ENCODE assay signal across 8 cellular contexts in genomic region chr16:48608871-48609452, GRCh38. TPM values are rescaled to one million over a fixed set of nuclear protein-coding genes. Genes with fewer than 3 reads are reported as not detected.
DNase-seq lines count a peak whose midpoint lies in the region; ATAC-seq, FAIRE-seq and TF ChIP-seq lines count a peak whose summit lies in the region.

No MANE protein-coding gene starts in this region.

- H2BK12ac ChIP-seq in H1 (ENCODE audit: low read depth, low read length), result 0 out of 2 replicates have a peak overlapping the region, but pooled peaks have one; percentile 29
- no peak overlapping the region for H2BK12ac ChIP-seq in neuronal stem cell (ENCODE audit: low read length)

- peak overlapping the region in 5 of 7 donors; percentile 84 to 94 (median 92) for H3K27ac Mint-ChIP-seq in CD14-positive monocyte

- CTCF ChIA-PET in H1 (lab: Charles Lee; ENCODE audit: partially characterized antibody), result no interaction called here

- H2BK20ac ChIP-seq in H1 (ENCODE audit: low read length), result no peak overlapping the region

- H3F3A ChIP-seq in Loucy (ENCODE audit: low read depth), result peaks cover 4% of the 10 kb centered on the region

- H4K20me1 ChIP-seq in Loucy (ENCODE audit: insufficient read depth, low read length, poor library complexity, severe bottlenecking), result peaks cover 41% of the 10 kb centered on the region
- peaks cover 4 to 22% of the 10 kb centered on the region in 2 experiments for H4K20me1 ChIP-seq in H1 (replicated peaks in 1 of 2; ENCODE audit: control insufficient read depth in 1 of 2, insufficient read depth in 2 of 2, low read length in 2 of 2)

- H2BK15ac ChIP-seq in H1 (ENCODE audit: low read length) (no peak overlapping the region), neuronal stem cell (ENCODE audit: low read length) (no peak overlapping the region)

- H2BK5ac ChIP-seq in H1 (ENCODE audit: low read depth, low read length) (peak overlapping the region; percentile 79; the same call in 1 of the 2 replicates), neuronal stem cell (ENCODE audit: low read length) (no peak overlapping the region)

- H4K8ac ChIP-seq in H1 (ENCODE audit: extremely low read depth, insufficient read depth, low read length) (peak overlapping the region; percentile 90; the same call in 1 of the 2 replicates), neuronal stem cell (ENCODE audit: low read depth, low read length) (no peak overlapping the region)

- intact Hi-C loops in CD14-positive monocyte (cut with micrococcal nuclease), result loop anchor here in 1 of 2 donors (5.0 kb wide), 1 partner anchor 47 kb away; no protein-coding TSS in a partner anchor

- peaks cover 2% of the 10 kb centered on the region; the same call in 1 of the 2 replicates for H3K23me2 ChIP-seq in H1 (ENCODE audit: low read depth, low read length)

- FAIRE-seq in H1 (lab: Jason Lieb, UNC), result no peak

- H3K36me3 ChIP-seq in Loucy (ENCODE audit: insufficient read depth, low read length) (no peaks in the 10 kb centered on the region), H1 (ENCODE audit: control insufficient read depth in 2 of 4, insufficient read depth in 4 of 4, low read length in 3 of 4) (peaks cover 0 to 2% (median 0%) of the 10 kb centered on the region in 4 experiments; a peak in 1 of 8 replicates), neuronal stem cell (replicated peaks in 1 of 2; ENCODE audit: control insufficient read depth in 2 of 2, insufficient read depth in 2 of 2, low read length in 2 of 2) (peaks cover 0 to 38% of the 10 kb centered on the region in 2 donors)

- peaks cover 0 to 3% (median 0%) of the 10 kb centered on the region in 3 donors for H3K27me3 Mint-ChIP-seq in CD14-positive monocyte (ENCODE audit: low read depth in 3 of 3)

- peak overlapping the region; percentile 85 for H3K4me2 ChIP-seq in Loucy (ENCODE audit: low read depth, low read length, poor library complexity, severe bottlenecking)
- H3K4me2 ChIP-seq in H1 (ENCODE audit: insufficient read depth in 1 of 2, low read depth in 2 of 2, low read length in 2 of 2), result peak overlapping the region; percentile 55 to 93
- peak overlapping the region; percentile 81 for H3K4me2 ChIP-seq in neuronal stem cell (ENCODE audit: insufficient read depth, low read length, poor library complexity, severe bottlenecking)

- H2AK5ac ChIP-seq in H1 (ENCODE audit: low read depth, low read length) (no peak overlapping the region), neuronal stem cell (ENCODE audit: low read depth, low read length) (peak overlapping the region; percentile 38)

- H3K9me2 ChIP-seq in Loucy (replicated peaks; ENCODE audit: low read depth, low read length), result no peaks in the 10 kb centered on the region

- H3K4me1 Mint-ChIP-seq in CD14-positive monocyte, result peaks cover 38% of the 10 kb centered on the region

- H3K79me1 ChIP-seq in H1 (ENCODE audit: low read depth, low read length) (peaks cover 7% of the 10 kb centered on the region; the same call in 1 of the 2 replicates), neuronal stem cell (ENCODE audit: low read depth, low read length) (peaks cover 20% of the 10 kb centered on the region)

- TF ChIP-seq POLR2A in H1 (IDR thresholded peaks at IDR 0.05; ENCODE audit: control extremely low read depth in 1 of 2, low read depth in 2 of 2, low read length in 2 of 2), result no peak

- H3K14ac ChIP-seq in H1 (ENCODE audit: insufficient read length) (no peak overlapping the region), neuronal stem cell (ENCODE audit: low read length) (no peak overlapping the region)

- 55% methylated on average over 24 of the region's 25 CpGs; no CpG with 5 or more reads in 1 of the 2 experiments for WGBS in H1 (ENCODE audit: extremely low coverage in 1 of 2, insufficient coverage in 1 of 2, insufficient read length in 1 of 2, insufficient replicate concordance in 2 of 2, low coverage in 1 of 2, low lambda C conversion rate in 2 of 2, missing lambda C conversion rate in 1 of 2), 2 experiments
- no CpG with 5 or more reads among the region's 25 CpGs for WGBS in neuronal stem cell (ENCODE audit: extremely low coverage in 2 of 2, insufficient read length in 2 of 2, insufficient replicate concordance in 1 of 2), 2 donors

- peak overlapping the region; percentile 5 for H3K56ac ChIP-seq in H1 (replicated peaks; ENCODE audit: insufficient read length, low read depth, low read length)

- peaks cover 69% of the 10 kb centered on the region for H3K4me1 ChIP-seq in Loucy (ENCODE audit: insufficient read depth, low read length, poor library complexity, severe bottlenecking)
- H3K4me1 ChIP-seq in H1 (replicated peaks in 1 of 4; ENCODE audit: control insufficient read depth in 3 of 4, insufficient read depth in 4 of 4, low read length in 3 of 4), result peaks cover 9 to 34% (median 28%) of the 10 kb centered on the region in 4 experiments; a peak in 6 of 7 replicates
- peaks cover 2 to 21% of the 10 kb centered on the region in 2 donors for H3K4me1 ChIP-seq in neuronal stem cell (ENCODE audit: control insufficient read depth in 2 of 2, insufficient read depth in 1 of 2, low read depth in 1 of 2, low read length in 2 of 2)

- H3K4ac ChIP-seq in H1 (replicated peaks; ENCODE audit: insufficient read length, low read depth, low read length), result no peak overlapping the region
- no peak overlapping the region for H3K4ac ChIP-seq in neuronal stem cell (ENCODE audit: low read length)

- no peak for TF ChIP-seq EP300 in H1 (IDR thresholded peaks at IDR 0.05; ENCODE audit: borderline replicate concordance in 1 of 2, low read depth in 2 of 2, low read length in 2 of 2)

- H3K27ac ChIP-seq in H1 (ENCODE audit: low read depth, low read length), result peak overlapping the region; percentile 97
- H3K27ac ChIP-seq in neuronal stem cell (replicated peaks; ENCODE audit: low read length), result no peak overlapping the region

- H3K9ac ChIP-seq in Loucy (ENCODE audit: low read depth, low read length, poor library complexity, severe bottlenecking) (peak overlapping the region; percentile 87), H1 (replicated peaks in 1 of 4; ENCODE audit: extremely low read depth in 1 of 4, low read depth in 3 of 4, low read length in 3 of 4) (peak overlapping the region; percentile 55 to 86 (median 64); a peak in 6 of 7 replicates), neuronal stem cell (ENCODE audit: low read depth, low read length, poor library complexity) (peak overlapping the region; percentile 98)

- H3K9me3 ChIP-seq in Loucy (ENCODE audit: insufficient read depth, low read depth, low read length) (no peaks in the 10 kb centered on the region), H1 (ENCODE audit: insufficient read depth in 2 of 2, low read depth in 1 of 2, low read length in 1 of 2) (no peaks in the 10 kb centered on the region), neuronal stem cell (replicated peaks in 1 of 2; ENCODE audit: control insufficient read depth in 2 of 2, insufficient read depth in 1 of 2, low read depth in 1 of 2, low read length in 2 of 2) (peaks cover 0 to 22% of the 10 kb centered on the region in 2 donors)

- no peak overlapping the region for H3K23ac ChIP-seq in H1 (ENCODE audit: insufficient read length)
- H3K23ac ChIP-seq in neuronal stem cell (ENCODE audit: low read depth, low read length, poor library complexity), result peak overlapping the region; percentile 92

- DNase-seq in CD14-positive monocyte (ENCODE audit: low spot score) (no peak), H1 (ENCODE audit: low read depth in 1 of 2, low spot score in 2 of 2) (no peak), neuronal stem cell (ENCODE audit: low spot score) (no peak), NCI-H446 (lab: John Stamatoyannopoulos, UW) (no peak), UCSD-AML1 (lab: John Stamatoyannopoulos, UW; ENCODE audit: unreplicated experiment) (no peak)

- peak overlapping the region; percentile 34 for H4K5ac ChIP-seq in H1 (ENCODE audit: insufficient read length, low read depth, low read length)

- H2AFZ ChIP-seq in Loucy (ENCODE audit: low read length), result peak overlapping the region; percentile 82; the same call in 1 of the 2 replicates
- no peak overlapping the region for H2AFZ ChIP-seq in H1 (ENCODE audit: low read length)
- peak overlapping the region; percentile 81 for H2AFZ ChIP-seq in neuronal stem cell (ENCODE audit: low read length)

- peak overlapping the region; percentile 84 for H3K4me3 ChIP-seq in Loucy (ENCODE audit: low read length, poor library complexity, severe bottlenecking)
- peak overlapping the region; percentile 72 to 98 (median 76) for H3K4me3 ChIP-seq in H1 (ENCODE audit: extremely low read depth in 1 of 4, insufficient read depth in 2 of 4, low read depth in 3 of 4, low read length in 4 of 4)
- peak overlapping the region; percentile 100 for H3K4me3 ChIP-seq in neuronal stem cell (ENCODE audit: low read length in 2 of 2)

- H3K18ac ChIP-seq in H1 (ENCODE audit: extremely low read depth, low read length) (peak overlapping the region; percentile 91), neuronal stem cell (ENCODE audit: low read length) (peak overlapping the region; percentile 98)

- H3K9me3 Mint-ChIP-seq in CD14-positive monocyte, result peaks cover 0 to 5% (median 3%) of the 10 kb centered on the region in 7 donors

- no peak overlapping the region for H2BK120ac ChIP-seq in H1 (replicated peaks; ENCODE audit: low read depth, low read length)
- no peak overlapping the region for H2BK120ac ChIP-seq in neuronal stem cell (ENCODE audit: low read depth, low read length)

- H3K79me2 ChIP-seq in Loucy (ENCODE audit: insufficient read depth, low read length), result peaks cover 72% of the 10 kb centered on the region
- H3K79me2 ChIP-seq in H1 (ENCODE audit: control insufficient read depth in 1 of 2, insufficient read depth in 2 of 2, low read length in 2 of 2), result peaks cover 46 to 56% of the 10 kb centered on the region in 2 experiments

- TF ChIP-seq CTCF in CD14-positive monocyte (IDR thresholded peaks at IDR 0.05), result no peak
- TF ChIP-seq CTCF in Loucy (conservative IDR thresholded peaks at IDR 0.05; ENCODE audit: low read length), result no peak
- TF ChIP-seq CTCF in H1 (IDR thresholded peaks at IDR 0.05; ENCODE audit: control extremely low read depth in 1 of 3, insufficient read depth in 1 of 3, low read depth in 1 of 3, low read length in 3 of 3), result no peak

- POLR2A ChIA-PET in H1 (lab: Charles Lee; ENCODE audit: partially characterized antibody), result interaction anchor here (0.8 to 1.3 kb wide), 2 partner anchors 9 to 17 kb away, joined by 4 to 5 read pairs; no protein-coding TSS in a partner anchor

- peak overlapping the region; percentile 79 for H4K91ac ChIP-seq in H1 (replicated peaks; ENCODE audit: insufficient read length, low read length)
- no peak overlapping the region for H4K91ac ChIP-seq in neuronal stem cell (ENCODE audit: low read depth, low read length, poor library complexity)

- H3K4me3 Mint-ChIP-seq in CD14-positive monocyte, result peak overlapping the region; percentile 90 to 93

- no peak for TF ChIP-seq RAD21 in H1 (IDR thresholded peaks at IDR 0.05 in 1 of 2, conservative IDR thresholded peaks at IDR 0.05 in 1 of 2; ENCODE audit: low read depth in 2 of 2, low read length in 2 of 2)

- peaks cover 0 to 10% of the 10 kb centered on the region in 2 donors for H3K36me3 Mint-ChIP-seq in CD14-positive monocyte

- H3K27me3 ChIP-seq in Loucy (ENCODE audit: insufficient read depth, low read length, poor library complexity, severe bottlenecking), result no peaks in the 10 kb centered on the region
- no peaks in the 10 kb centered on the region for H3K27me3 ChIP-seq in H1 (replicated peaks in 1 of 4; ENCODE audit: control insufficient read depth in 3 of 4, extremely low read depth in 1 of 4, insufficient read depth in 3 of 4, low read length in 3 of 4)
- no peaks in the 10 kb centered on the region for H3K27me3 ChIP-seq in neuronal stem cell (ENCODE audit: control insufficient read depth in 3 of 3, insufficient read depth in 3 of 3, low read depth in 1 of 3, low read length in 3 of 3)

- no peak for ATAC-seq in GM21723 (IDR thresholded peaks at IDR 0.05; ENCODE audit: unreplicated experiment)
- ATAC-seq in HG03025 (IDR thresholded peaks at IDR 0.05; ENCODE audit: low FRiP score, unreplicated experiment), result no peak

RNA-seq across cellular contexts. Expression of gene N4BP1, which starts 1.0 kb away (rescaled TPM):
- 10 to 100 TPM; 21.4 to 22.7 TPM for polyA plus RNA-seq in CD14-positive monocyte
- 33.1 and 33.4 TPM in 2 replicates for total RNA-seq in H1 (2021; fragmentation: NEBNext Ultra II Directional; extraction: Animal tissue kit (Norgen Biotek cat#: 25700))
- polyA plus RNA-seq in H1 (2011; rRNA removed), result 13.5 TPM in 2 replicates
- 9.5 TPM for polyA plus RNA-seq in H1 (2011; cell fraction: cytosol; rRNA removed)
- 15.5 TPM for polyA plus RNA-seq in H1 (2011; cell fraction: nucleus; rRNA removed)
- polyA plus RNA-seq in H1 (2012, experiment 1 of 2), result 14.9 to 24.2 TPM (median 20.0 TPM) in 4 replicates
- polyA plus RNA-seq in H1 (2012, experiment 2 of 2), result 2.8 TPM
- polyA plus RNA-seq in H1 (2013, experiment 1 of 2), result 15.9 TPM
- 17.5 TPM for polyA plus RNA-seq in H1 (2013, experiment 2 of 2)
- 15.0 and 18.8 TPM in 2 replicates for polyA minus RNA-seq in H1 (2011; rRNA and poly(A)+ RNA removed)
- 26.5 TPM for polyA minus RNA-seq in H1 (2011; cell fraction: cytosol; rRNA and poly(A)+ RNA removed)
- polyA minus RNA-seq in H1 (2011; cell fraction: nucleus; rRNA and poly(A)+ RNA removed), result 33.1 TPM
- polyA plus RNA-seq in neuronal stem cell (2013, experiment 1 of 2), result 16.8 TPM
- polyA plus RNA-seq in neuronal stem cell (2013, experiment 2 of 2), result 18.2 TPM
